23 cellular contexts compared by ENCODE assay signal in genomic region chr15:50945725-50946124, GRCh38. TPM values are rescaled to one million over a fixed set of nuclear protein-coding genes. Genes with fewer than 3 reads are reported as not detected.
A peak's percentile ranks its signal among the peaks of the same experiment; 100 is the strongest.
DNase-seq lines count a peak whose midpoint lies in the region; ATAC-seq and TF ChIP-seq lines count a peak whose summit lies in the region.
"Had no signal": no experiment of that assay in that cellular context is flagged by ENCODE, and none has a peak within 500 bp of the region (broad histone marks: within the 10 kb centered on the region; RNA-seq: fewer than 3 reads in every experiment).

No MANE protein-coding gene starts in this region.

- H3K4me3 ChIP-seq in GM23248, result no peak overlapping the region
- no peak overlapping the region for H3K4me3 ChIP-seq in cardiac fibroblast (replicated peaks in 1 of 2; ENCODE audit: low read depth in 2 of 2, low read length in 2 of 2)
- no peak overlapping the region for H3K4me3 ChIP-seq in gastrocnemius medialis
- no peak overlapping the region for H3K4me3 ChIP-seq in vagina
- H3K4me3 ChIP-seq: MG63, neural progenitor cell, psoas muscle, tibial artery had no signal

- H3K79me2 ChIP-seq in GM23248 (ENCODE audit: insufficient read depth), result no peaks in the 10 kb centered on the region

- H3K9me3 ChIP-seq in GM23248 (ENCODE audit: low read depth) (no peaks in the 10 kb centered on the region), gastrocnemius medialis (no peaks in the 10 kb centered on the region), vagina (no peaks in the 10 kb centered on the region)
- H3K9me3 ChIP-seq: psoas muscle, tibial artery had no signal

- H3K27ac Mint-ChIP-seq in nephron, result peak overlapping the region; percentile 5 to 77 (median 7)
- H3K27ac Mint-ChIP-seq: activated B cell treated with CpG ODN at 0.5 μM for 24 hours; activated CD4-positive, alpha-beta memory T cell treated with anti-CD3 and anti-CD28 coated beads for 36 hours; CD8-positive, alpha-beta memory T cell; neural progenitor cell; stimulated activated naive CD8-positive, alpha-beta T cell treated with anti-CD3 and anti-CD28 coated beads, Interleukin-15, Interleukin-2, amounts not matched to agents 100 ng/mL and 50 ng/mL, for 24 hours; T-helper 1 cell treated with Interleukin-12 subunit alpha and Interleukin-12 subunit beta and Interleukin-4 antibody, amounts not matched to agents 30 μg/mL and 1 μg/mL, for 36 hours had no signal

- H3K4me1 ChIP-seq in GM23248 (ENCODE audit: insufficient read depth), result peaks cover 7% of the 10 kb centered on the region
- peaks cover 0 to 9% of the 10 kb centered on the region in 2 donors for H3K4me1 ChIP-seq in gastrocnemius medialis
- no peaks in the 10 kb centered on the region for H3K4me1 ChIP-seq in vagina
- H3K4me1 ChIP-seq: neural progenitor cell, psoas muscle had no signal

- H3K27me3 ChIP-seq in GM23248 (replicated peaks; ENCODE audit: insufficient read depth) (no peaks in the 10 kb centered on the region), gastrocnemius medialis (no peaks in the 10 kb centered on the region), vagina (no peaks in the 10 kb centered on the region)
- H3K27me3 ChIP-seq: MG63, neural progenitor cell, tibial artery had no signal

- DNase-seq in GM23248, result peak; percentile 31
- DNase-seq in NCI-H69 (lab: John Stamatoyannopoulos, UW), result peak; percentile 5
- DNase-seq in cardiac fibroblast (ENCODE audit: low read depth in 2 of 2), result peak; percentile 44 to 68
- DNase-seq in gastrocnemius medialis, result no peak
- DNase-seq in vagina (ENCODE audit: extremely low spot score in 2 of 2), result no peak
- DNase-seq: activated B cell treated with CpG ODN at 0.5 μM for 24 hours; activated CD4-positive, alpha-beta memory T cell treated with anti-CD3 and anti-CD28 coated beads for 36 hours; activated naive CD4-positive, alpha-beta T cell; CD8-positive, alpha-beta memory T cell; central memory CD4-positive, alpha-beta T cell; DMS53; H7; MG63; NCI-H146; NCI-H2227 treated with DMSO at 0.1 percent for 48 hours; psoas muscle; stimulated activated CD4-positive, alpha-beta T cell treated with anti-CD3 and anti-CD28 coated beads, Interleukin-2, amount 100 ng/mL, for 48 hours; tibial artery had no signal

- no peaks in the 10 kb centered on the region for H3K9me3 Mint-ChIP-seq in nephron
- H3K9me3 Mint-ChIP-seq: activated B cell treated with CpG ODN at 0.5 μM for 24 hours; neural progenitor cell; stimulated activated naive CD8-positive, alpha-beta T cell treated with anti-CD3 and anti-CD28 coated beads, Interleukin-15, Interleukin-2, amounts not matched to agents 100 ng/mL and 50 ng/mL, for 24 hours had no signal

- H3K9me2 ChIP-seq in GM23248 (ENCODE audit: insufficient read depth), result no peaks in the 10 kb centered on the region

- in situ Hi-C loops in GM23248 (cut with MboI) (loop anchor here (25.0 kb wide), 1 partner anchor 442 kb away; no protein-coding TSS in a partner anchor), gastrocnemius medialis (cut with MboI; ENCODE audit: low sequenced_read_pairs in 4 of 4) (no loop called here)

- H3K4me1 Mint-ChIP-seq in nephron, result peaks cover 16% of the 10 kb centered on the region
- H3K4me1 Mint-ChIP-seq: activated B cell treated with CpG ODN at 0.5 μM for 24 hours; CD8-positive, alpha-beta memory T cell; neural progenitor cell had no signal

- no peak overlapping the region for H3K27ac ChIP-seq in GM23248
- no peak overlapping the region for H3K27ac ChIP-seq in gastrocnemius medialis
- H3K27ac ChIP-seq in vagina, result no peak overlapping the region
- H3K27ac ChIP-seq: neural progenitor cell, psoas muscle, tibial artery had no signal

- TF ChIP-seq CTCF in cardiac fibroblast (IDR thresholded peaks at IDR 0.05; ENCODE audit: low read depth, low read length), result no peak
- TF ChIP-seq CTCF in nephron (IDR thresholded peaks at IDR 0.05; ENCODE audit: unreplicated experiment in 3 of 3), result no peak
- no peak for TF ChIP-seq CTCF in gastrocnemius medialis (IDR thresholded peaks at IDR 0.05 in 4 of 5, conservative IDR thresholded peaks at IDR 0.05 in 1 of 5)
- no peak for TF ChIP-seq CTCF in vagina (IDR thresholded peaks at IDR 0.05)

- H2AFZ ChIP-seq in GM23248, result no peak overlapping the region
- H2AFZ ChIP-seq: neural progenitor cell had no signal

- ATAC-seq in gastrocnemius medialis (no peak), GM18873 (IDR thresholded peaks at IDR 0.05; ENCODE audit: low FRiP score, unreplicated experiment) (no peak)

- TF ChIP-seq POLR2A in gastrocnemius medialis (IDR thresholded peaks at IDR 0.05) (no peak), vagina (IDR thresholded peaks at IDR 0.05) (no peak)

- intact Hi-C loops in gastrocnemius medialis (cut with DNase I; ENCODE audit: low total_unique reads) (no loop called here), vagina (cut with DNase I) (no loop called here)

- H3K4me2 ChIP-seq in GM23248 (ENCODE audit: unreplicated experiment), result no peak overlapping the region
- H3K4me2 ChIP-seq: neural progenitor cell had no signal

- H3K36me3 ChIP-seq in GM23248 (ENCODE audit: low read depth) (peaks cover 29% of the 10 kb centered on the region), gastrocnemius medialis (peaks cover 0 to 45% of the 10 kb centered on the region in 2 donors), vagina (peaks cover 0 to 31% of the 10 kb centered on the region in 2 donors)

- no peaks in the 10 kb centered on the region for H3K27me3 Mint-ChIP-seq in nephron (ENCODE audit: low read depth)
- H3K27me3 Mint-ChIP-seq: activated B cell treated with CpG ODN at 0.5 μM for 24 hours; activated CD4-positive, alpha-beta memory T cell treated with anti-CD3 and anti-CD28 coated beads for 36 hours; CD8-positive, alpha-beta memory T cell; stimulated activated naive CD8-positive, alpha-beta T cell treated with anti-CD3 and anti-CD28 coated beads, Interleukin-15, Interleukin-2, amounts not matched to agents 100 ng/mL and 50 ng/mL, for 24 hours had no signal

- H3K9ac ChIP-seq in GM23248, result no peak overlapping the region
- H3K9ac ChIP-seq: neural progenitor cell had no signal

- peaks cover 34% of the 10 kb centered on the region for H3K36me3 Mint-ChIP-seq in nephron (ENCODE audit: low read depth)

- H3K4me3 Mint-ChIP-seq in nephron, result peak overlapping the region in 1 of 3 experiments; percentile 1
- H3K4me3 Mint-ChIP-seq: activated B cell treated with CpG ODN at 0.5 μM for 24 hours; activated CD4-positive, alpha-beta memory T cell treated with anti-CD3 and anti-CD28 coated beads for 36 hours; CD8-positive, alpha-beta memory T cell; neural progenitor cell; stimulated activated naive CD8-positive, alpha-beta T cell treated with anti-CD3 and anti-CD28 coated beads, Interleukin-15, Interleukin-2, amounts not matched to agents 100 ng/mL and 50 ng/mL, for 24 hours; T-helper 1 cell treated with Interleukin-12 subunit alpha and Interleukin-12 subunit beta and Interleukin-4 antibody, amounts not matched to agents 30 μg/mL and 1 μg/mL, for 36 hours had no signal

- peaks cover 9% of the 10 kb centered on the region for H3F3A ChIP-seq in GM23248 (ENCODE audit: insufficient read depth)

- WGBS in GM23248 (ENCODE audit: low coverage in 1 of 2, low lambda C conversion rate in 2 of 2, missing lambda C conversion rate in 2 of 2), 2 experiments, result 19 to 22% methylated on average over 3 of the region's 3 CpGs

- H4K20me1 ChIP-seq in GM23248 (ENCODE audit: insufficient read depth), result no peaks in the 10 kb centered on the region

RNA-seq across cellular contexts. Expression of gene AP4E1, which starts 37.2 kb away (rescaled TPM):
- total RNA-seq in GM23248 (2014; rRNA removed; shearing (Covaris generic)), result 14.4 and 15.0 TPM in 2 replicates
- 6.2 and 6.6 TPM in 2 replicates for polyA plus RNA-seq in GM23248 (2016; fragmentation: Nextera tagmentation; extraction: Ambion mirVana)
- total RNA-seq in gastrocnemius medialis (10 to 100 TPM; 11.6 to 14.0 (median 13.4) TPM), vagina (7.4 TPM)

Comparison
In these comparisons a context has a peak if more than half of its experiments do, and no peak if none do; other contexts are left out.
1. DNase-seq: peak in GM23248 (single experiment), NCI-H69 (single experiment) and cardiac fibroblast (2 of 2); none in gastrocnemius medialis (0 of 2) and vagina (0 of 2).